Comparison of ENCODE assay signal across 30 cellular contexts in genomic region chrX:19724409-19724808, GRCh38.
DNase-seq lines count a peak whose midpoint lies in the region; ATAC-seq and TF ChIP-seq lines count a peak whose summit lies in the region.
"Had no signal": no experiment of that assay in that cellular context is flagged by ENCODE, and none has a peak within 500 bp of the region (broad histone marks: within the 10 kb centered on the region; RNA-seq: fewer than 3 reads in every experiment).

No MANE protein-coding gene starts in this region.

- no peak for DNase-seq in T-helper 2 cell treated with Interferon-gamma antibody and Interleukin-4, amounts not matched to agents 5 μg/mL and 100 μg/mL, for 36 hours (ENCODE audit: low spot score)
- DNase-seq in T-helper 2 cell: no peak
- DNase-seq in CD4-positive, alpha-beta T cell: no peak
- no peak for DNase-seq in activated naive CD8-positive, alpha-beta T cell treated with anti-CD3 and anti-CD28 coated beads for 36 hours
- no peak for DNase-seq in naive thymus-derived CD8-positive, alpha-beta T cell
- no peak for DNase-seq in colonic mucosa
- DNase-seq: 8988T; activated CD4-positive, CD25-positive, alpha-beta regulatory T cell treated with anti-CD3 and anti-CD28 coated beads, Interleukin-2, amount 50 U/mL, for 72 hours; activated CD8-positive, alpha-beta memory T cell treated with anti-CD3 and anti-CD28 coated beads for 24 hours; activated naive CD4-positive, alpha-beta T cell treated with Interleukin-2 at 50 U/mL for 16 hours; activated T-cell treated with anti-CD3 and anti-CD28 coated beads, Interleukin-2, amount 50 U/mL, for 1 hour; amygdala; effector CD4-positive, alpha-beta T cell; NCI-H2029 treated with DMSO at 0.1 percent for 48 hours; NCI-H526; NK-92 treated with Interleukin-12 subunit alpha and Interleukin-12 subunit beta, amount 100 ng/mL, for 24 hours; posterior cingulate gyrus; SK-N-SH; small intestine; stimulated activated naive CD8-positive, alpha-beta T cell treated with anti-CD3 and anti-CD28 coated beads, Interleukin-15, Interleukin-2, amounts not matched to agents 100 U/mL and 50 U/mL, for 24 hours; upper lobe of right lung had no signal

- no peaks in the 10 kb centered on the region for H3K27me3 ChIP-seq in CD4-positive, alpha-beta T cell (ENCODE audit: control insufficient read depth, insufficient read depth, low read length)
- H3K27me3 ChIP-seq in colonic mucosa: no peaks in the 10 kb centered on the region
- H3K27me3 ChIP-seq: gastroesophageal sphincter, neural progenitor cell, upper lobe of right lung had no signal

- no peaks in the 10 kb centered on the region for H3K36me3 ChIP-seq in colonic mucosa
- H3K36me3 ChIP-seq: breast epithelium, gastroesophageal sphincter, neural progenitor cell, right atrium auricular region, upper lobe of right lung had no signal

- POLR2A ChIA-PET in CD4-positive, alpha-beta T cell (lab: Charles Lee): no interaction called here
- POLR2A ChIA-PET in naive thymus-derived CD8-positive, alpha-beta T cell (lab: Charles Lee): interaction anchor here (0.7 kb wide), 1 partner anchor 132 kb away, joined by 3 read pairs; no protein-coding TSS in a partner anchor

- peaks cover 7% of the 10 kb centered on the region for H3K36me3 Mint-ChIP-seq in T-helper 2 cell treated with Interferon-gamma antibody and Interleukin-4, amounts not matched to agents 5 μg/mL and 100 μg/mL, for 36 hours (ENCODE audit: low read depth)
- peaks cover 22% of the 10 kb centered on the region for H3K36me3 Mint-ChIP-seq in CD4-positive, alpha-beta T cell (ENCODE audit: low read depth)
- H3K36me3 Mint-ChIP-seq in activated naive CD8-positive, alpha-beta T cell treated with anti-CD3 and anti-CD28 coated beads for 36 hours: peaks cover 11% of the 10 kb centered on the region
- H3K36me3 Mint-ChIP-seq in naive thymus-derived CD8-positive, alpha-beta T cell: peaks cover 0 to 7% (median 3%) of the 10 kb centered on the region in 3 donors
- H3K36me3 Mint-ChIP-seq: neural progenitor cell had no signal

- no peak for ATAC-seq in CD4-positive, alpha-beta T cell (ENCODE audit: poor library complexity)
- ATAC-seq in naive thymus-derived CD8-positive, alpha-beta T cell: no peak
- ATAC-seq in HG03108 (IDR thresholded peaks at IDR 0.05; ENCODE audit: unreplicated experiment) (no peak), GM18858 (IDR thresholded peaks at IDR 0.05; ENCODE audit: unreplicated experiment) (no peak)
- ATAC-seq: gastroesophageal sphincter; GM12878; HepG2; stimulated activated naive CD8-positive, alpha-beta T cell treated with anti-CD3 and anti-CD28 coated beads, Interleukin-15, Interleukin-2, amounts not matched to agents 100 U/mL and 50 U/mL, for 24 hours; upper lobe of right lung had no signal

- H3K4me1 ChIP-seq in colonic mucosa: no peaks in the 10 kb centered on the region
- H3K4me1 ChIP-seq: breast epithelium, gastroesophageal sphincter, neural progenitor cell, right atrium auricular region had no signal

- no peaks in the 10 kb centered on the region for H3K27me3 Mint-ChIP-seq in T-helper 2 cell treated with Interferon-gamma antibody and Interleukin-4, amounts not matched to agents 5 μg/mL and 100 μg/mL, for 36 hours (ENCODE audit: low read depth)
- no peaks in the 10 kb centered on the region for H3K27me3 Mint-ChIP-seq in CD4-positive, alpha-beta T cell
- H3K27me3 Mint-ChIP-seq in activated naive CD8-positive, alpha-beta T cell treated with anti-CD3 and anti-CD28 coated beads for 36 hours: no peaks in the 10 kb centered on the region
- H3K27me3 Mint-ChIP-seq in naive thymus-derived CD8-positive, alpha-beta T cell: no peaks in the 10 kb centered on the region

- H3K4me3 ChIP-seq in colonic mucosa: no peak overlapping the region
- H3K4me3 ChIP-seq: breast epithelium, gastroesophageal sphincter, GM12878, neural progenitor cell, right atrium auricular region, upper lobe of right lung had no signal

- no peaks in the 10 kb centered on the region for H3K9me3 ChIP-seq in CD4-positive, alpha-beta T cell (ENCODE audit: control insufficient read depth, low read length)
- H3K9me3 ChIP-seq in colonic mucosa: no peaks in the 10 kb centered on the region
- H3K9me3 ChIP-seq: breast epithelium, gastroesophageal sphincter, right atrium auricular region, SK-N-SH, upper lobe of right lung had no signal

- no peak overlapping the region for H3K27ac ChIP-seq in CD4-positive, alpha-beta T cell (ENCODE audit: low read depth, low read length)
- no peak overlapping the region for H3K27ac ChIP-seq in colonic mucosa
- H3K27ac ChIP-seq: breast epithelium, gastroesophageal sphincter, neural progenitor cell, right atrium auricular region, upper lobe of right lung had no signal

- H3K9ac ChIP-seq in colonic mucosa (ENCODE audit: low read depth in 2 of 2, low read length in 2 of 2): no peak overlapping the region
- H3K9ac ChIP-seq: neural progenitor cell, SK-N-SH had no signal

- CTCF ChIA-PET in CD4-positive, alpha-beta T cell (lab: Charles Lee): no interaction called here

- H3K9me3 Mint-ChIP-seq in T-helper 2 cell treated with Interferon-gamma antibody and Interleukin-4, amounts not matched to agents 5 μg/mL and 100 μg/mL, for 36 hours: no peaks in the 10 kb centered on the region
- H3K9me3 Mint-ChIP-seq in CD4-positive, alpha-beta T cell: no peaks in the 10 kb centered on the region
- no peaks in the 10 kb centered on the region for H3K9me3 Mint-ChIP-seq in activated naive CD8-positive, alpha-beta T cell treated with anti-CD3 and anti-CD28 coated beads for 36 hours
- H3K9me3 Mint-ChIP-seq in naive thymus-derived CD8-positive, alpha-beta T cell: no peaks in the 10 kb centered on the region
- H3K9me3 Mint-ChIP-seq: T-helper 1 cell treated with Interleukin-12 subunit alpha and Interleukin-12 subunit beta and Interleukin-4 antibody, amounts not matched to agents 30 μg/mL and 1 μg/mL, for 36 hours had no signal

- H3K27ac Mint-ChIP-seq in T-helper 2 cell treated with Interferon-gamma antibody and Interleukin-4, amounts not matched to agents 5 μg/mL and 100 μg/mL, for 36 hours: peak overlapping the region; percentile 20
- peak overlapping the region; percentile 81 for H3K27ac Mint-ChIP-seq in CD4-positive, alpha-beta T cell
- peak overlapping the region; percentile 74 for H3K27ac Mint-ChIP-seq in activated naive CD8-positive, alpha-beta T cell treated with anti-CD3 and anti-CD28 coated beads for 36 hours
- peak overlapping the region in 6 of 10 donors; percentile 9 to 86 (median 59) for H3K27ac Mint-ChIP-seq in naive thymus-derived CD8-positive, alpha-beta T cell
- H3K27ac Mint-ChIP-seq: neural progenitor cell had no signal

- H3K4me1 Mint-ChIP-seq in T-helper 2 cell treated with Interferon-gamma antibody and Interleukin-4, amounts not matched to agents 5 μg/mL and 100 μg/mL, for 36 hours (ENCODE audit: low read depth): peaks cover 32% of the 10 kb centered on the region
- H3K4me1 Mint-ChIP-seq in CD4-positive, alpha-beta T cell (ENCODE audit: low read depth): peaks cover 77% of the 10 kb centered on the region
- H3K4me1 Mint-ChIP-seq in activated naive CD8-positive, alpha-beta T cell treated with anti-CD3 and anti-CD28 coated beads for 36 hours: peaks cover 48% of the 10 kb centered on the region
- peaks cover 14 to 63% (median 49%) of the 10 kb centered on the region in 4 donors for H3K4me1 Mint-ChIP-seq in naive thymus-derived CD8-positive, alpha-beta T cell
- H3K4me1 Mint-ChIP-seq: neural progenitor cell had no signal

- no peak for TF ChIP-seq CTCF in CD4-positive, alpha-beta T cell (IDR thresholded peaks at IDR 0.05)
- no peak for TF ChIP-seq CTCF in colonic mucosa (IDR thresholded peaks at IDR 0.05)

- H3K4me3 Mint-ChIP-seq in T-helper 2 cell treated with Interferon-gamma antibody and Interleukin-4, amounts not matched to agents 5 μg/mL and 100 μg/mL, for 36 hours: no peak overlapping the region
- H3K4me3 Mint-ChIP-seq in CD4-positive, alpha-beta T cell: no peak overlapping the region
- no peak overlapping the region for H3K4me3 Mint-ChIP-seq in activated naive CD8-positive, alpha-beta T cell treated with anti-CD3 and anti-CD28 coated beads for 36 hours
- H3K4me3 Mint-ChIP-seq in naive thymus-derived CD8-positive, alpha-beta T cell: peak overlapping the region in 1 of 10 donors; percentile 26
- H3K4me3 Mint-ChIP-seq: neural progenitor cell; T-helper 1 cell treated with Interleukin-12 subunit alpha and Interleukin-12 subunit beta and Interleukin-4 antibody, amounts not matched to agents 30 μg/mL and 1 μg/mL, for 36 hours had no signal

- intact Hi-C loops in CD4-positive, alpha-beta T cell (cut with DNase I, micrococcal nuclease): no loop called here
- intact Hi-C loops in colonic mucosa (cut with DNase I): no loop called here

Comparison
In these comparisons a context has a peak if more than half of its experiments do, and no peak if none do; other contexts are left out.
1. H3K27ac Mint-ChIP-seq: peak in every context shown above with its lines; median percentile 81 in CD4-positive, alpha-beta T cell; 74 in activated naive CD8-positive, alpha-beta T cell treated with anti-CD3 and anti-CD28 coated beads for 36 hours; 59 in naive thymus-derived CD8-positive, alpha-beta T cell; 20 in T-helper 2 cell treated with Interferon-gamma antibody and Interleukin-4, amounts not matched to agents 5 μg/mL and 100 μg/mL, for 36 hours.